16 cellular contexts compared by ENCODE assay signal in the genomic region with DNA sequence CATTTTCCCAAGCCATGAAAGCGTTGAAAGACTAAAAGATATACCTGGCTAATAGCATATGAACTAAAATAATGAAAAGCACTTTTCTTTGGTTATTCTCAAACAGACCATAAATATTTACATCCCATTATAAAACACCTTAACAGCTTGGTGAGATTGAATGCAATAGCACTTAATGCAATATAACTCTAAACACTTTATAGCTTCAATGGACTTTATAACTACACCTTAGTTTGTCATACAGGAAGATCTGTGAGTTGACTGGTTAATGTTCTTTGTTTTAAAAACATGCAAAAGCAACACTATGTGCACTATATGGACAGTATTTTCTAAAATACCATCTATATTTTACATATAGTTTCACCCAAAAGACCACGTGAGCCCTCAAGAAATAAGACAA.
DNase-seq lines count a peak whose midpoint lies in the region; ATAC-seq and TF ChIP-seq lines count a peak whose summit lies in the region.
"Had no signal": no experiment of that assay in that cellular context is flagged by ENCODE, and none has a peak within 500 bp of the region (broad histone marks: within the 10 kb centered on the region; RNA-seq: fewer than 3 reads in every experiment).

No MANE protein-coding gene starts in this region.

- H3K4me1 Mint-ChIP-seq in natural killer cell (peaks cover 42 to 48% of the 10 kb centered on the region in 2 donors), immature natural killer cell (peaks cover 32 to 57% of the 10 kb centered on the region in 2 donors), nephron (peaks cover 37% of the 10 kb centered on the region)
- peaks cover 13 to 19% of the 10 kb centered on the region in 2 donors for H3K4me1 Mint-ChIP-seq in natural killer cell treated with Interleukin-12 subunit alpha and Interleukin-12 subunit beta and Interleukin-15 and Interleukin-18, amount 100 ng/mL, for 72 hours (ENCODE audit: low read depth in 2 of 2)
- H3K4me1 Mint-ChIP-seq: B cell, CD14-positive monocyte had no signal

- TF ChIP-seq CTCF in natural killer cell (IDR thresholded peaks at IDR 0.05) (no peak), nephron (IDR thresholded peaks at IDR 0.05; ENCODE audit: unreplicated experiment in 3 of 3) (no peak)

- H3K4me3 Mint-ChIP-seq in natural killer cell, result peak overlapping the region; percentile 68
- H3K4me3 Mint-ChIP-seq in natural killer cell treated with Interleukin-12 subunit alpha and Interleukin-12 subunit beta and Interleukin-15 and Interleukin-18, amount 100 ng/mL, for 72 hours, result no peak overlapping the region
- peak overlapping the region in 4 of 5 donors; percentile 23 to 76 (median 72) for H3K4me3 Mint-ChIP-seq in immature natural killer cell
- H3K4me3 Mint-ChIP-seq in nephron, result no peak overlapping the region
- H3K4me3 Mint-ChIP-seq: B cell, CD14-positive monocyte had no signal

- no peak for DNase-seq in natural killer cell
- DNase-seq in natural killer cell treated with Interleukin-12 subunit alpha and Interleukin-12 subunit beta and Interleukin-15 and Interleukin-18, amount 100 ng/mL, for 72 hours (ENCODE audit: low spot score), result no peak
- no peak for DNase-seq in immature natural killer cell
- DNase-seq in HT-29 (ENCODE audit: low spot score), result no peak
- DNase-seq in NK-92 treated with Interleukin-12 subunit alpha and Interleukin-12 subunit beta, amount 100 ng/mL, for 24 hours (lab: John Stamatoyannopoulos, UW), result no peak
- DNase-seq: CD4-positive, alpha-beta T cell; CD8-positive, alpha-beta memory T cell; DMS 273 treated with DMSO at 0.1 percent for 48 hours; DMS79; GF-D8; GOT3; HCEC 1CT had no signal

- H3K27me3 Mint-ChIP-seq in natural killer cell (ENCODE audit: low read depth in 2 of 2), result no peaks in the 10 kb centered on the region
- no peaks in the 10 kb centered on the region for H3K27me3 Mint-ChIP-seq in natural killer cell treated with Interleukin-12 subunit alpha and Interleukin-12 subunit beta and Interleukin-15 and Interleukin-18, amount 100 ng/mL, for 72 hours
- peaks cover 0 to 2% (median 1%) of the 10 kb centered on the region in 3 donors for H3K27me3 Mint-ChIP-seq in immature natural killer cell (ENCODE audit: low read depth in 3 of 3)
- no peaks in the 10 kb centered on the region for H3K27me3 Mint-ChIP-seq in nephron (ENCODE audit: low read depth)
- H3K27me3 Mint-ChIP-seq: B cell; CD4-positive, alpha-beta T cell had no signal

- H3K27ac Mint-ChIP-seq in natural killer cell, result peak overlapping the region in 1 of 2 donors; percentile 62
- H3K27ac Mint-ChIP-seq in natural killer cell treated with Interleukin-12 subunit alpha and Interleukin-12 subunit beta and Interleukin-15 and Interleukin-18, amount 100 ng/mL, for 72 hours, result no peak overlapping the region
- peak overlapping the region in 1 of 6 donors; percentile 11 for H3K27ac Mint-ChIP-seq in immature natural killer cell
- peak overlapping the region in 2 of 3 experiments; percentile 37 to 52 for H3K27ac Mint-ChIP-seq in nephron
- H3K27ac Mint-ChIP-seq: B cell, CD14-positive monocyte had no signal

- ATAC-seq in natural killer cell (no peak), GM19467 (IDR thresholded peaks at IDR 0.05; ENCODE audit: unreplicated experiment) (no peak)
- ATAC-seq in natural killer cell treated with Interleukin-12 subunit alpha and Interleukin-12 subunit beta and Interleukin-15 and Interleukin-18, amount 100 ng/mL, for 72 hours, result no peak

- H3K9me3 Mint-ChIP-seq in natural killer cell (no peaks in the 10 kb centered on the region), immature natural killer cell (peaks cover 0 to 3% (median 0%) of the 10 kb centered on the region in 6 donors), nephron (no peaks in the 10 kb centered on the region)
- H3K9me3 Mint-ChIP-seq in natural killer cell treated with Interleukin-12 subunit alpha and Interleukin-12 subunit beta and Interleukin-15 and Interleukin-18, amount 100 ng/mL, for 72 hours, result no peaks in the 10 kb centered on the region
- H3K9me3 Mint-ChIP-seq: CD4-positive, alpha-beta T cell; CD8-positive, alpha-beta memory T cell had no signal

- intact Hi-C loops in natural killer cell (cut with micrococcal nuclease), result no loop called here

- H3K36me3 Mint-ChIP-seq in natural killer cell (no peaks in the 10 kb centered on the region), immature natural killer cell (peaks cover 5 to 8% (median 7%) of the 10 kb centered on the region in 3 donors), nephron (ENCODE audit: low read depth) (no peaks in the 10 kb centered on the region)
- H3K36me3 Mint-ChIP-seq in natural killer cell treated with Interleukin-12 subunit alpha and Interleukin-12 subunit beta and Interleukin-15 and Interleukin-18, amount 100 ng/mL, for 72 hours, result no peaks in the 10 kb centered on the region
- H3K36me3 Mint-ChIP-seq: CD14-positive monocyte; CD8-positive, alpha-beta memory T cell had no signal

Comparison
In these comparisons a context has a peak if more than half of its experiments do, and no peak if none do; other contexts are left out.
1. H3K4me3 Mint-ChIP-seq: peak in natural killer cell (single experiment) and immature natural killer cell (4 of 5); none in natural killer cell treated with Interleukin-12 subunit alpha and Interleukin-12 subunit beta and Interleukin-15 and Interleukin-18, amount 100 ng/mL, for 72 hours (single experiment) and nephron (0 of 3).
2. H3K27ac Mint-ChIP-seq: peak in nephron (2 of 3); none in natural killer cell treated with Interleukin-12 subunit alpha and Interleukin-12 subunit beta and Interleukin-15 and Interleukin-18, amount 100 ng/mL, for 72 hours (0 of 2).